In genomic region chr15:70757627-70758026, GRCh38 we compare ENCODE assay signal across 25 cellular contexts. TPM values are rescaled to one million over a fixed set of nuclear protein-coding genes. Genes with fewer than 3 reads are reported as not detected.
DNase-seq lines count a peak whose midpoint lies in the region; ATAC-seq and TF ChIP-seq lines count a peak whose summit lies in the region.
"Had no signal": no experiment of that assay in that cellular context is flagged by ENCODE, and none has a peak within 500 bp of the region (broad histone marks: within the 10 kb centered on the region; RNA-seq: fewer than 3 reads in every experiment).

No MANE protein-coding gene starts in this region.

- DNase-seq in Right ventricle myocardium superior (no peak), Right ventricle myocardium inferior (ENCODE audit: missing footprints) (no peak), chondrocyte (ENCODE audit: low spot score) (no peak), mesenchymal stem cell (no peak), tibial artery (no peak)
- DNase-seq in stimulated activated CD4-positive, alpha-beta T cell treated with anti-CD3 and anti-CD28 coated beads, Interleukin-1b, Interleukin-23, amount 100 ng/mL, for 48 hours, result no peak
- DNase-seq: 8988T; Calu3; CD8-positive, alpha-beta T cell; DMS153; MM.1S; NCI-H1048; NCI-H1436 treated with DMSO at 0.1 percent for 48 hours; NCI-H2081; NCI-H2171; NCI-H345; NCI-H524; NCI-H82; Peyer's patch had no signal

- no peaks in the 10 kb centered on the region for H3K9me3 Mint-ChIP-seq in chondrocyte (ENCODE audit: low read depth)
- H3K9me3 Mint-ChIP-seq: CD8-positive, alpha-beta T cell had no signal

- TF ChIP-seq CTCF in chondrocyte (IDR thresholded peaks at IDR 0.05) (no peak), tibial artery (IDR thresholded peaks at IDR 0.05) (no peak)

- H3K79me1 ChIP-seq in mesenchymal stem cell (replicated peaks; ENCODE audit: low read length, poor library complexity, severe bottlenecking), result peaks cover 9% of the 10 kb centered on the region

- no peak overlapping the region for H3K4ac ChIP-seq in mesenchymal stem cell (ENCODE audit: low read depth in 1 of 2, low read length in 2 of 2)

- H2BK120ac ChIP-seq in mesenchymal stem cell (ENCODE audit: low read depth, low read length), result no peak overlapping the region

- no peak overlapping the region for H2BK5ac ChIP-seq in mesenchymal stem cell (ENCODE audit: low read depth, low read length, poor library complexity, severe bottlenecking)

- peak overlapping the region; percentile 58 for H3K27ac Mint-ChIP-seq in chondrocyte (ENCODE audit: unreplicated experiment)
- H3K27ac Mint-ChIP-seq: CD8-positive, alpha-beta T cell had no signal

- H2AK5ac ChIP-seq in mesenchymal stem cell (ENCODE audit: low read length, severe bottlenecking), result no peak overlapping the region

- no peak overlapping the region for H2AFZ ChIP-seq in mesenchymal stem cell (ENCODE audit: low read depth, low read length)

- peaks cover 87% of the 10 kb centered on the region for H3K4me1 Mint-ChIP-seq in chondrocyte (ENCODE audit: low read depth)

- no peak overlapping the region for H3K4me2 ChIP-seq in mesenchymal stem cell (ENCODE audit: low read length, poor library complexity, severe bottlenecking)
- H3K4me2 ChIP-seq: BLaER1 treated with 17β-estradiol and CSF1 and Interleukin-3, amounts not matched to agents 10 nM and 100 nM had no signal

- H3K27ac ChIP-seq in mesenchymal stem cell (ENCODE audit: low read length, poor library complexity, severe bottlenecking) (no peak overlapping the region), tibial artery (peak overlapping the region; percentile 23 to 99)
- H3K27ac ChIP-seq: BLaER1 treated with 17β-estradiol and CSF1 and Interleukin-3, amounts not matched to agents 10 nM and 100 nM; Peyer's patch; SJSA1 had no signal

- no peaks in the 10 kb centered on the region for H3K27me3 Mint-ChIP-seq in chondrocyte (ENCODE audit: low read depth)

- no peak overlapping the region for H3K14ac ChIP-seq in mesenchymal stem cell (ENCODE audit: low read length in 2 of 2)

- ATAC-seq in Right ventricle myocardium superior (ENCODE audit: poor library complexity), result peak; percentile 34
- no peak for ATAC-seq in Right ventricle myocardium inferior
- no peak for ATAC-seq in HG03378 (IDR thresholded peaks at IDR 0.05; ENCODE audit: unreplicated experiment)
- ATAC-seq in GM21526 (IDR thresholded peaks at IDR 0.05; ENCODE audit: low FRiP score, unreplicated experiment), result no peak
- ATAC-seq: CD8-positive, alpha-beta T cell; HCT116; K562 had no signal

- peak overlapping the region; percentile 64 for H3K4me3 Mint-ChIP-seq in chondrocyte (ENCODE audit: unreplicated experiment)
- H3K4me3 Mint-ChIP-seq: CD8-positive, alpha-beta T cell had no signal

- H3K9ac ChIP-seq in mesenchymal stem cell (ENCODE audit: low read length), result peak overlapping the region; percentile 22
- H3K9ac ChIP-seq: BLaER1 treated with 17β-estradiol and CSF1 and Interleukin-3, amounts not matched to agents 10 nM and 100 nM had no signal

- peak overlapping the region in 1 of 2 experiments; percentile 94 for H3K4me3 ChIP-seq in mesenchymal stem cell (ENCODE audit: insufficient read depth in 1 of 2, low read depth in 1 of 2, low read length in 2 of 2)
- no peak overlapping the region for H3K4me3 ChIP-seq in tibial artery
- H3K4me3 ChIP-seq: BLaER1 treated with 17β-estradiol and CSF1 and Interleukin-3, amounts not matched to agents 10 nM and 100 nM; K562; Peyer's patch; SJSA1 had no signal

- no peak overlapping the region for H4K91ac ChIP-seq in mesenchymal stem cell (ENCODE audit: low read length)

- 100% methylated on average over 1 of the region's 1 CpG for WGBS in mesenchymal stem cell

- H3K36me3 ChIP-seq in mesenchymal stem cell (ENCODE audit: control insufficient read depth in 1 of 2, insufficient read depth in 2 of 2, low read depth in 1 of 2, low read length in 2 of 2) (peaks cover 0 to 27% of the 10 kb centered on the region in 2 experiments), tibial artery (no peaks in the 10 kb centered on the region)
- H3K36me3 ChIP-seq: BLaER1 treated with 17β-estradiol and CSF1 and Interleukin-3, amounts not matched to agents 10 nM and 100 nM; Peyer's patch had no signal

- intact Hi-C loops in Right ventricle myocardium superior (cut with DNase I) (no loop called here), Right ventricle myocardium inferior (cut with DNase I) (no loop called here), tibial artery (cut with DNase I; ENCODE audit: low total_unique reads) (no loop called here)

- H4K8ac ChIP-seq in mesenchymal stem cell (ENCODE audit: low read length), result no peak overlapping the region

- H2BK12ac ChIP-seq in mesenchymal stem cell (ENCODE audit: low read length in 2 of 2), result no peak overlapping the region

- H3K9me3 ChIP-seq in mesenchymal stem cell (ENCODE audit: control insufficient read depth, low read length), result no peaks in the 10 kb centered on the region
- H3K9me3 ChIP-seq in tibial artery, result no peaks in the 10 kb centered on the region
- H3K9me3 ChIP-seq: Peyer's patch, SJSA1 had no signal

- H3K27me3 ChIP-seq in mesenchymal stem cell (ENCODE audit: control insufficient read depth in 1 of 2, insufficient read depth in 1 of 2, low read length in 2 of 2), result no peaks in the 10 kb centered on the region
- no peaks in the 10 kb centered on the region for H3K27me3 ChIP-seq in tibial artery
- H3K27me3 ChIP-seq: Peyer's patch, SJSA1 had no signal

- peaks cover 4% of the 10 kb centered on the region for H3K4me1 ChIP-seq in mesenchymal stem cell (ENCODE audit: control insufficient read depth, insufficient read depth, low read depth, low read length)
- peaks cover 0 to 92% (median 38%) of the 10 kb centered on the region in 4 donors for H3K4me1 ChIP-seq in tibial artery

- H3K36me3 Mint-ChIP-seq in chondrocyte (ENCODE audit: low read depth), result peaks cover 6% of the 10 kb centered on the region
- H3K36me3 Mint-ChIP-seq: CD8-positive, alpha-beta T cell had no signal

- H3K23ac ChIP-seq in mesenchymal stem cell (ENCODE audit: low read length in 2 of 2), result no peak overlapping the region

- no peak overlapping the region for H3K18ac ChIP-seq in mesenchymal stem cell (ENCODE audit: low read depth in 1 of 2, low read length in 2 of 2)

- no peak overlapping the region for H2BK15ac ChIP-seq in mesenchymal stem cell (ENCODE audit: low read depth, poor library complexity, severe bottlenecking)

RNA-seq across cellular contexts. Expression of gene UACA, which starts 5.7 kb away (rescaled TPM):
- 27.9 TPM for total RNA-seq in Right ventricle myocardium superior
- 25.8 TPM for total RNA-seq in Right ventricle myocardium inferior
- 171 to 275 TPM (median 249 TPM) in 3 replicates for total RNA-seq in chondrocyte
- polyA plus RNA-seq in mesenchymal stem cell (2013, experiment 1 of 2), result 56.0 TPM
- 52.3 TPM for polyA plus RNA-seq in mesenchymal stem cell (2013, experiment 2 of 2)
